Comparison of ENCODE assay signal across 9 cellular contexts in genomic region chr10:6044651-6045599, GRCh38. TPM values are rescaled to one million over a fixed set of nuclear protein-coding genes. Genes with fewer than 3 reads are reported as not detected.
DNase-seq lines count a peak whose midpoint lies in the region; ATAC-seq lines count a peak whose summit lies in the region.
"Had no signal": no experiment of that assay in that cellular context is flagged by ENCODE, and none has a peak within 500 bp of the region (broad histone marks: within the 10 kb centered on the region; RNA-seq: fewer than 3 reads in every experiment).

No MANE protein-coding gene starts in this region.

- H3K9me3 Mint-ChIP-seq in activated naive CD4-positive, alpha-beta T cell treated with anti-CD3 and anti-CD28 coated beads, Interleukin-2, amount 50 U/mL, for 24 hours: no peaks in the 10 kb centered on the region
- H3K9me3 Mint-ChIP-seq in activated T-helper 1 cell treated with anti-CD3 and anti-CD28 coated beads, Interleukin-12 subunit alpha, Interleukin-12 subunit beta, Interleukin-2, Interleukin-4 antibody, amounts not matched to agents 30 ng/mL and 10 ng/mL and 1 ng/mL, durations not matched to agents 14 hours and 24 hours and 36 hours: no peaks in the 10 kb centered on the region

- intact Hi-C loops in activated T-helper 1 cell treated with anti-CD3 and anti-CD28 coated beads, Interleukin-12 subunit alpha, Interleukin-12 subunit beta, Interleukin-2, Interleukin-4 antibody, amounts not matched to agents 30 ng/mL and 10 ng/mL and 1 ng/mL, durations not matched to agents 14 hours and 24 hours and 36 hours (cut with micrococcal nuclease): loop anchor here (1.0 to 2.0 kb wide), 4 partner anchors 8 to 14 kb away; no protein-coding TSS in a partner anchor

- H3K4me3 Mint-ChIP-seq in activated naive CD4-positive, alpha-beta T cell treated with anti-CD3 and anti-CD28 coated beads, Interleukin-2, amount 50 U/mL, for 24 hours: peak overlapping the region; percentile 65
- H3K4me3 Mint-ChIP-seq in activated T-helper 1 cell treated with anti-CD3 and anti-CD28 coated beads, Interleukin-12 subunit alpha, Interleukin-12 subunit beta, Interleukin-2, Interleukin-4 antibody, amounts not matched to agents 30 ng/mL and 10 ng/mL and 1 ng/mL, durations not matched to agents 14 hours and 24 hours and 36 hours: peak overlapping the region; percentile 64

- no peak for DNase-seq in activated naive CD4-positive, alpha-beta T cell treated with Interleukin-2 at 50 U/mL for 16 hours
- DNase-seq in activated T-helper 1 cell treated with anti-CD3 and anti-CD28 coated beads, Interleukin-12 subunit alpha, Interleukin-12 subunit beta, Interleukin-2, Interleukin-4 antibody, amounts not matched to agents 30 ng/mL and 10 ng/mL and 1 ng/mL, durations not matched to agents 14 hours and 24 hours and 36 hours (ENCODE audit: low spot score): no peak
- DNase-seq in ureter (ENCODE audit: low spot score) (peak; percentile 26), NCI-H146 (lab: John Stamatoyannopoulos, UW) (no peak)
- DNase-seq in effector CD4-positive, alpha-beta T cell: no peak
- DNase-seq: dorsolateral prefrontal cortex had no signal

- peaks cover 38% of the 10 kb centered on the region for H3K36me3 Mint-ChIP-seq in activated naive CD4-positive, alpha-beta T cell treated with anti-CD3 and anti-CD28 coated beads, Interleukin-2, amount 50 U/mL, for 24 hours
- H3K36me3 Mint-ChIP-seq in activated T-helper 1 cell treated with anti-CD3 and anti-CD28 coated beads, Interleukin-12 subunit alpha, Interleukin-12 subunit beta, Interleukin-2, Interleukin-4 antibody, amounts not matched to agents 30 ng/mL and 10 ng/mL and 1 ng/mL, durations not matched to agents 14 hours and 24 hours and 36 hours (ENCODE audit: low read depth): peaks cover 80% of the 10 kb centered on the region

- peaks cover 84% of the 10 kb centered on the region for H3K4me1 Mint-ChIP-seq in activated naive CD4-positive, alpha-beta T cell treated with anti-CD3 and anti-CD28 coated beads, Interleukin-2, amount 50 U/mL, for 24 hours
- H3K4me1 Mint-ChIP-seq in activated T-helper 1 cell treated with anti-CD3 and anti-CD28 coated beads, Interleukin-12 subunit alpha, Interleukin-12 subunit beta, Interleukin-2, Interleukin-4 antibody, amounts not matched to agents 30 ng/mL and 10 ng/mL and 1 ng/mL, durations not matched to agents 14 hours and 24 hours and 36 hours (ENCODE audit: low read depth): peaks cover 95% of the 10 kb centered on the region

- H3K27ac Mint-ChIP-seq in activated naive CD4-positive, alpha-beta T cell treated with anti-CD3 and anti-CD28 coated beads, Interleukin-2, amount 50 U/mL, for 24 hours: peak overlapping the region; percentile 83
- peak overlapping the region; percentile 89 for H3K27ac Mint-ChIP-seq in activated T-helper 1 cell treated with anti-CD3 and anti-CD28 coated beads, Interleukin-12 subunit alpha, Interleukin-12 subunit beta, Interleukin-2, Interleukin-4 antibody, amounts not matched to agents 30 ng/mL and 10 ng/mL and 1 ng/mL, durations not matched to agents 14 hours and 24 hours and 36 hours

- H3K27me3 Mint-ChIP-seq in activated naive CD4-positive, alpha-beta T cell treated with anti-CD3 and anti-CD28 coated beads, Interleukin-2, amount 50 U/mL, for 24 hours: no peaks in the 10 kb centered on the region
- no peaks in the 10 kb centered on the region for H3K27me3 Mint-ChIP-seq in activated T-helper 1 cell treated with anti-CD3 and anti-CD28 coated beads, Interleukin-12 subunit alpha, Interleukin-12 subunit beta, Interleukin-2, Interleukin-4 antibody, amounts not matched to agents 30 ng/mL and 10 ng/mL and 1 ng/mL, durations not matched to agents 14 hours and 24 hours and 36 hours (ENCODE audit: insufficient read depth)

- peak; percentile 47 for ATAC-seq in HG03432 (IDR thresholded peaks at IDR 0.05; ENCODE audit: unreplicated experiment)
- no peak for ATAC-seq in GM19324 (IDR thresholded peaks at IDR 0.05; ENCODE audit: low FRiP score, unreplicated experiment)

RNA-seq across cellular contexts. Expression of gene IL2RA, which starts 17.2 kb away (rescaled TPM):
- 1,237 and 1,254 TPM in 2 replicates for total RNA-seq in activated T-helper 1 cell treated with anti-CD3 and anti-CD28 coated beads, Interleukin-12 subunit alpha, Interleukin-12 subunit beta, Interleukin-2, Interleukin-4 antibody, amounts not matched to agents 30 ng/mL and 10 ng/mL and 1 ng/mL, durations not matched to agents 14 hours and 24 hours and 36 hours
- total RNA-seq in ureter: 2.2 TPM

RNA-seq across cellular contexts. Expression of gene RBM17, which starts 43.9 kb away (rescaled TPM):
- 265 and 283 TPM in 2 replicates for total RNA-seq in activated T-helper 1 cell treated with anti-CD3 and anti-CD28 coated beads, Interleukin-12 subunit alpha, Interleukin-12 subunit beta, Interleukin-2, Interleukin-4 antibody, amounts not matched to agents 30 ng/mL and 10 ng/mL and 1 ng/mL, durations not matched to agents 14 hours and 24 hours and 36 hours
- 106 TPM for total RNA-seq in ureter

Comparison
In these comparisons a context has a peak if more than half of its experiments do, and no peak if none do; other contexts are left out.
1. RNA of gene IL2RA, which starts 17.2 kb away (total RNA-seq): 1,237 to 1,254 TPM in activated T-helper 1 cell treated with anti-CD3 and anti-CD28 coated beads, Interleukin-12 subunit alpha, Interleukin-12 subunit beta, Interleukin-2, Interleukin-4 antibody, amounts not matched to agents 30 ng/mL and 10 ng/mL and 1 ng/mL, durations not matched to agents 14 hours and 24 hours and 36 hours; 2.2 TPM in ureter (single experiment); every median in the first group is over 100 times any median in the second.